ENCODE assay signal across 8 cellular contexts in the genomic region with DNA sequence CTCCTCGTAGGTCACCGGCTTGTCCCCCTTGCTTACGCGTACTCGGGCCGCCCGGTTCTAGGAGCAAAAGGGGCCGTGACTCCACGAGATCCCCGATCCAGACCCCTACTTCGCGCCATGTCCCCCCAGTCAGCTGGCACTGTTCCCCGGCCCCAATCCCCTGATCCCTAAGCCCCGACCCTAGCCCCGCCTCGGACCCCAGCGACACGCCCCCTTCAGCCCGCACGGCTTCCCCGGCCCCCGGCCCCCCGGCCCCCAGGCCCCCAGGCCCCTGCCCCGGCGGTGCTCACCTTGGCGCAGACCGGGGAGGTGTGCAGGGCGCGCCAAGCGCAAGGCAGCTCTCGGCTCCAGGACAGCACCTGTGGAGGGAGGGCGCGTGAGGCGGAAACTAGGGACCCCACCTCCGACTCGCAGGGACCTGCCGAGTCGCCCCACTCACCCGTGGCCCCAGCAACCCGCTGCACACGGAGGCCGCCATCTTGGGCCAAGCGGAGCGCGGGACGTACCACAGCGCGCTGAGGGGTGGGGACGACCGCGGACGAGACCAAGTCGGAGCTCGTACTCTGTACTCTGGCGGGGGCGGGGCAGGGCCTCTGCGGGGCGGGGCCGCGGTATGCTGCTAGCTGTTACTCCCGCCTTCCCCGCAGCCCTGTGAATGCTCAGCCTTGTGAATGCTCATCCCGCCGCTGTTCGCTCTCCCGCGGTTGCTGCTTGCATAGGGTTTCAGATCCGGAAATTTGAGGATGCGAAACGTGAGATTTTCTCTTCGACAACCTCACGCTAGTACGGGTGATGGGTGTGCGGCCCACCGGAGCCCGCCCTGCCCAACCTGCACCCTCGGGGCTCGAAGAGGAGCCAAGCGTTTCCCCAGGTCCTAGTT. TPM values are rescaled to one million over a fixed set of nuclear protein-coding genes. Genes with fewer than 3 reads are reported as not detected.
DNase-seq lines count a peak whose midpoint lies in the region; ATAC-seq, FAIRE-seq and TF ChIP-seq lines count a peak whose summit lies in the region.

A gene (minus strand): TSS at position 500 of the 880 bp plus-strand sequence. CDS start 22 bp downstream, at position 478.

- H3K4me3 ChIP-seq in DND-41 (ENCODE audit: low read depth in 1 of 2, low read length in 2 of 2): peak within 1 kb of the TSS; percentile 76 to 97
- peak within 1 kb of the TSS; percentile 87 for H3K4me3 ChIP-seq in Karpas-422 (ENCODE audit: low read length)
- H3K4me3 ChIP-seq in esophagus muscularis mucosa: peak within 1 kb of the TSS; percentile 87 to 96 (median 94)
- H3K4me3 ChIP-seq in muscle layer of duodenum (ENCODE audit: low read depth in 1 of 2, low read length in 2 of 2): peak within 1 kb of the TSS; percentile 76 to 79

- under 1% methylated on average over 26 of the region's 79 CpGs for WGBS in esophagus muscularis mucosa

- no peaks in the 10 kb centered on the region for H3K9me3 ChIP-seq in DND-41 (ENCODE audit: insufficient read depth, low read length, severe bottlenecking)
- no peaks in the 10 kb centered on the region for H3K9me3 ChIP-seq in Karpas-422 (ENCODE audit: low read length)
- no peaks in the 10 kb centered on the region for H3K9me3 ChIP-seq in esophagus muscularis mucosa
- H3K9me3 ChIP-seq in muscle layer of duodenum (ENCODE audit: control insufficient read depth in 1 of 2, low read length in 2 of 2): no peaks in the 10 kb centered on the region

- H3K27me3 Mint-ChIP-seq in activated T-cell treated with anti-CD3 and anti-CD28 coated beads, Interleukin-2, amount 50 U/mL, for 72 hours (ENCODE audit: low read depth): no peaks in the 10 kb centered on the region

- H3K27ac Mint-ChIP-seq in activated T-cell treated with anti-CD3 and anti-CD28 coated beads, Interleukin-2, amount 50 U/mL, for 72 hours: peak within 1 kb of the TSS; percentile 94

- H3K4me1 ChIP-seq in DND-41 (ENCODE audit: insufficient read depth, low read length) (peaks cover 24% of the 10 kb centered on the region), Karpas-422 (ENCODE audit: low read length) (peaks cover 19% of the 10 kb centered on the region), esophagus muscularis mucosa (peaks cover 30 to 42% (median 41%) of the 10 kb centered on the region in 4 donors), muscle layer of duodenum (ENCODE audit: control insufficient read depth in 1 of 2, insufficient read depth in 2 of 2, low read length in 2 of 2) (peaks cover 7 to 15% of the 10 kb centered on the region in 2 donors)

- peak; percentile 95 for DNase-seq in DND-41
- DNase-seq in Karpas-422: peak; percentile 98
- peak; percentile 95 for DNase-seq in RCC 7860 (ENCODE audit: low spot score)
- DNase-seq in activated T-cell treated with anti-CD3 and anti-CD28 coated beads, Interleukin-2, amount 50 U/mL, for 72 hours: peak; percentile 93 to 94
- DNase-seq in esophagus muscularis mucosa (ENCODE audit: extremely low spot score): peak; percentile 98
- peak; percentile 94 for DNase-seq in stimulated activated CD8-positive, alpha-beta memory T cell treated with anti-CD3 and anti-CD28 coated beads, Interleukin-7, amount 100 ng/mL, for 24 hours (ENCODE audit: low read depth)

- peak within 1 kb of the TSS; percentile 83 for H3K27ac ChIP-seq in DND-41 (ENCODE audit: low read length)
- peak within 1 kb of the TSS; percentile 16; the same call in 1 of the 2 replicates for H3K27ac ChIP-seq in Karpas-422 (ENCODE audit: low read length)
- peak within 1 kb of the TSS; percentile 85 to 93 (median 90) for H3K27ac ChIP-seq in esophagus muscularis mucosa (replicated peaks in 1 of 4)
- H3K27ac ChIP-seq in muscle layer of duodenum (ENCODE audit: low read length): peak within 1 kb of the TSS; percentile 90

- H3K79me2 ChIP-seq in DND-41 (ENCODE audit: insufficient read depth, low read length) (peaks cover 13% of the 10 kb centered on the region), Karpas-422 (ENCODE audit: low read length) (peaks cover 3% of the 10 kb centered on the region; the same call in 1 of the 2 replicates)

- H3K4me3 Mint-ChIP-seq in activated T-cell treated with anti-CD3 and anti-CD28 coated beads, Interleukin-2, amount 50 U/mL, for 72 hours: peak within 1 kb of the TSS; percentile 96 to 98

- intact Hi-C loops in esophagus muscularis mucosa (cut with DNase I): no loop called here

- no peaks in the 10 kb centered on the region for H3K9me2 ChIP-seq in Karpas-422 (replicated peaks; ENCODE audit: insufficient read depth, low read length)

- H3K27me3 ChIP-seq in DND-41 (ENCODE audit: insufficient read depth, low read length, poor library complexity) (no peaks in the 10 kb centered on the region), Karpas-422 (ENCODE audit: low read length) (no peaks in the 10 kb centered on the region), esophagus muscularis mucosa (no peaks in the 10 kb centered on the region), muscle layer of duodenum (ENCODE audit: low read depth, low read length) (no peaks in the 10 kb centered on the region)

- peak within 1 kb of the TSS; percentile 97 for H3K4me2 ChIP-seq in DND-41 (ENCODE audit: insufficient read depth, low read length)
- peak within 1 kb of the TSS; percentile 97 for H3K4me2 ChIP-seq in Karpas-422 (ENCODE audit: low read depth, low read length, poor library complexity, severe bottlenecking)

- FAIRE-seq in RCC 7860 (lab: Jason Lieb, UNC): peak; percentile 69

- TF ChIP-seq CTCF in DND-41 (IDR thresholded peaks at IDR 0.05; ENCODE audit: borderline replicate concordance, extremely low read depth, low read length, poor library complexity, severe bottlenecking) (peak; percentile 2), esophagus muscularis mucosa (IDR thresholded peaks at IDR 0.05) (no peak)

- no peak for TF ChIP-seq POLR2A in esophagus muscularis mucosa (IDR thresholded peaks at IDR 0.05; ENCODE audit: low read depth)

- ATAC-seq in DND-41 (ENCODE audit: insufficient read depth, low read depth) (peak; percentile 97), GM21825 (IDR thresholded peaks at IDR 0.05; ENCODE audit: unreplicated experiment) (peak; percentile 94)
- ATAC-seq in activated T-cell treated with anti-CD3 and anti-CD28 coated beads, Interleukin-2, amount 50 U/mL, for 72 hours (replicated peaks in 1 of 2): peak; percentile 98

- H3K4me1 Mint-ChIP-seq in activated T-cell treated with anti-CD3 and anti-CD28 coated beads, Interleukin-2, amount 50 U/mL, for 72 hours (ENCODE audit: low read depth): peaks cover 41% of the 10 kb centered on the region

- H3K9ac ChIP-seq in DND-41 (ENCODE audit: low read depth, low read length) (peak within 1 kb of the TSS; percentile 60), Karpas-422 (ENCODE audit: low read length) (peak within 1 kb of the TSS; percentile 77)

- H3K36me3 Mint-ChIP-seq in activated T-cell treated with anti-CD3 and anti-CD28 coated beads, Interleukin-2, amount 50 U/mL, for 72 hours (ENCODE audit: insufficient read depth in 2 of 2): peaks cover 7 to 10% of the 10 kb centered on the region in 2 donors

- no peak for TF ChIP-seq EP300 in esophagus muscularis mucosa (IDR thresholded peaks at IDR 0.05)

- H3K36me3 ChIP-seq in DND-41 (ENCODE audit: insufficient read depth, low read length) (peaks cover 25% of the 10 kb centered on the region), Karpas-422 (ENCODE audit: insufficient read depth, low read length) (0 out of 2 replicates have a peak, but pooled peaks cover 9% of the 10 kb centered on the region), esophagus muscularis mucosa (peaks cover 14 to 29% (median 22%) of the 10 kb centered on the region in 4 donors), muscle layer of duodenum (ENCODE audit: control insufficient read depth in 1 of 2, insufficient read depth in 2 of 2, low read length in 2 of 2) (peaks cover 14 to 31% of the 10 kb centered on the region in 2 donors)

- peak within 1 kb of the TSS; percentile 82 for H2AFZ ChIP-seq in DND-41 (ENCODE audit: low read depth, low read length)
- peak within 1 kb of the TSS; percentile 97 for H2AFZ ChIP-seq in Karpas-422 (ENCODE audit: low read length)

- no peaks in the 10 kb centered on the region for H4K20me1 ChIP-seq in DND-41 (ENCODE audit: insufficient read depth, low read length)
- H4K20me1 ChIP-seq in Karpas-422 (ENCODE audit: insufficient read depth, low read depth, low read length): no peaks in the 10 kb centered on the region

- no peaks in the 10 kb centered on the region for H3K9me3 Mint-ChIP-seq in activated T-cell treated with anti-CD3 and anti-CD28 coated beads, Interleukin-2, amount 50 U/mL, for 72 hours

RNA-seq across cellular contexts. Expression of the gene that starts here (rescaled TPM):
- total RNA-seq in Karpas-422 (2014; rRNA removed; shearing (Covaris generic); ENCODE audit: low replicate concordance): 94.1 and 100 TPM in 2 replicates
- total RNA-seq in activated T-cell treated with anti-CD3 and anti-CD28 coated beads, Interleukin-2, amount 50 U/mL, for 72 hours: 100 to 1,000 TPM in 1 of 2 donors, 10 to 100 TPM in 1; 82.7 to 100 TPM
- 10 to 100 TPM; 72.2 to 93.3 (median 76.2) TPM for total RNA-seq in esophagus muscularis mucosa

Comparison
In these comparisons a context has a peak if more than half of its experiments do, and no peak if none do; other contexts are left out.
1. Peak in every context shown above with its lines: DNase-seq, ATAC-seq, H3K4me3 ChIP-seq and H3K27ac ChIP-seq.
2. H3K27ac ChIP-seq: peak in every context shown above with its lines; median percentile 90 in esophagus muscularis mucosa; 90 in muscle layer of duodenum; 83 in DND-41; 16 in Karpas-422.